ENCODE assay signal across 12 cellular contexts in genomic region chr6:28814032-28814976, GRCh38.
A peak's percentile ranks its signal among the peaks of the same experiment; 100 is the strongest.
DNase-seq lines count a peak whose midpoint lies in the region; ATAC-seq and TF ChIP-seq lines count a peak whose summit lies in the region.
"Had no signal": no experiment of that assay in that cellular context is flagged by ENCODE, and none has a peak within 500 bp of the region (broad histone marks: within the 10 kb centered on the region; RNA-seq: fewer than 3 reads in every experiment).

No MANE protein-coding gene starts in this region.

- H3K4me3 ChIP-seq in SK-N-MC (peak overlapping the region; percentile 85), epithelial cell of esophagus (ENCODE audit: low read length) (peak overlapping the region; percentile 25), neuron (ENCODE audit: low read length) (peak overlapping the region; percentile 36), testis (no peak overlapping the region)

- 1 to 2% methylated on average over 41 to 49 of the region's 49 CpGs for WGBS in testis, 2 donors

- no peaks in the 10 kb centered on the region for H3K9me3 ChIP-seq in SK-N-MC (ENCODE audit: low read depth, low read length)
- peaks cover 2% of the 10 kb centered on the region for H3K9me3 ChIP-seq in neuron (ENCODE audit: low read length)
- H3K9me3 ChIP-seq in testis, result no peaks in the 10 kb centered on the region

- no peaks in the 10 kb centered on the region for H3K36me3 ChIP-seq in SK-N-MC (ENCODE audit: insufficient read depth, low read length)
- H3K36me3 ChIP-seq in neuron (ENCODE audit: insufficient read depth, low read length), result no peaks in the 10 kb centered on the region
- H3K36me3 ChIP-seq in testis (ENCODE audit: low read depth, missing control alignments), result no peaks in the 10 kb centered on the region

- intact Hi-C loops in testis (cut with DNase I; ENCODE audit: low total_unique reads), result no loop called here

- peak overlapping the region; percentile 50 for H3K9ac ChIP-seq in SK-N-MC (ENCODE audit: insufficient read length)

- H3K4me1 ChIP-seq in neuron (ENCODE audit: insufficient read depth, low read length) (peaks cover 3% of the 10 kb centered on the region), testis (no peaks in the 10 kb centered on the region)

- H3K27ac ChIP-seq in SK-N-MC (no peak overlapping the region), testis (no peak overlapping the region)
- H3K27ac ChIP-seq: 22Rv1 had no signal

- no peak for TF ChIP-seq CTCF in epithelial cell of esophagus (IDR thresholded peaks at IDR 0.05; ENCODE audit: insufficient read depth, low read depth, low read length, missing control alignments)
- no peak for TF ChIP-seq CTCF in testis (IDR thresholded peaks at IDR 0.05)

- no peak for TF ChIP-seq POLR2A in testis (IDR thresholded peaks at IDR 0.05)

- peaks cover 93% of the 10 kb centered on the region for H3K27me3 ChIP-seq in neuron (ENCODE audit: insufficient read depth, low read length)
- no peaks in the 10 kb centered on the region for H3K27me3 ChIP-seq in testis

- H2AFZ ChIP-seq in neuron (ENCODE audit: low read depth, low read length), result peak overlapping the region; percentile 28

- DNase-seq in NCI-H2227 (lab: John Stamatoyannopoulos, UW; ENCODE audit: unreplicated experiment) (peak; percentile 16), NCI-H2227 treated with DMSO at 0.1 percent for 48 hours (lab: John Stamatoyannopoulos, UW) (no peak), SK-N-MC (ENCODE audit: low read depth, low spot score) (no peak), epithelial cell of esophagus (ENCODE audit: low read depth) (no peak), testis (no peak), SHP77 (lab: John Stamatoyannopoulos, UW) (no peak)
- DNase-seq: HCEC 1CT, NCI-H1092 had no signal

- ATAC-seq in GM21447 (IDR thresholded peaks at IDR 0.05; ENCODE audit: unreplicated experiment), result no peak
- ATAC-seq: activated T-helper 17 cell treated with anti-CD3 and anti-CD28 coated beads, Interleukin-2, amount 50 U/mL, for 72 hours had no signal

Comparison
In these comparisons a context has a peak if more than half of its experiments do, and no peak if none do; other contexts are left out.
1. H3K4me3 ChIP-seq: peak in SK-N-MC (single experiment), epithelial cell of esophagus (single experiment) and neuron (single experiment); none in testis (0 of 2).